In the genomic region with DNA sequence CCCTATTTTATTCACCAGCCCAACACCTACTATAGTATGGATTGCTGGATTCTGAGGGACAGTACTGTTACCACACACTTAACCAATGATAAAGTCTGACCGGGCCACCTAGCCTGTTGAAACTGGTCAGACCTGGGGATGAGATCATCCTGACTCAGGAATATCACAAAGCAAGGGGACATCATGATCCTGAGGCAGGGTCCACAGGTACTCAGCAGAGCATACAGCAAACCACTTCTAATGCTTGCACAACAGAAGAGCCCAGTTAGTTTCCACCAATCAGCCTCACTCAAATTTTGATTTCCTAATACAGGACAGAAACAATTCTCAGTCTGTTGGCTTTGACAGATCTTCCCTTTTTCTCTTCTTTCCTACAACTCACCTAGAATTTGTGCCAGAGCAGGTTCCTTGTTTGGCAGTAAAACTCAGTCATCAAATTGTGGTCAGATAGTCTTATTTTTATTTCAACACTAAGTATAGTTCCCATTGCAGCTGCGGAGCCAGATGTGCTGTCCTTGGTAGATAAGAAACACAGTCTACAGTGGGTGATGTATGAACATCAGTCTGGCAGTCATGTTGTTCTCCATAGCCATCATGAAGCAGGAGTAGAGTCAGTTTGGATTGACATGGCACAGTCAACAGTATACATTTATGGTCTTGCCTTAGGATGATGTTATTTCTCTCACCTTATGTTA, we compare ENCODE assay signal across 1 cellular context.
TF ChIP-seq lines count a peak whose summit lies in the region.

No MANE protein-coding gene starts in this region.

TF ChIP-seq in K562, 482 proteins besides CTCF, POLR2A, EP300 and RAD21 (continued from another document and continues in another):
- no peak for TF ChIP-seq HES1 (IDR thresholded peaks at IDR 0.05; ENCODE audit: low read depth)
- TF ChIP-seq, protein P1, sequence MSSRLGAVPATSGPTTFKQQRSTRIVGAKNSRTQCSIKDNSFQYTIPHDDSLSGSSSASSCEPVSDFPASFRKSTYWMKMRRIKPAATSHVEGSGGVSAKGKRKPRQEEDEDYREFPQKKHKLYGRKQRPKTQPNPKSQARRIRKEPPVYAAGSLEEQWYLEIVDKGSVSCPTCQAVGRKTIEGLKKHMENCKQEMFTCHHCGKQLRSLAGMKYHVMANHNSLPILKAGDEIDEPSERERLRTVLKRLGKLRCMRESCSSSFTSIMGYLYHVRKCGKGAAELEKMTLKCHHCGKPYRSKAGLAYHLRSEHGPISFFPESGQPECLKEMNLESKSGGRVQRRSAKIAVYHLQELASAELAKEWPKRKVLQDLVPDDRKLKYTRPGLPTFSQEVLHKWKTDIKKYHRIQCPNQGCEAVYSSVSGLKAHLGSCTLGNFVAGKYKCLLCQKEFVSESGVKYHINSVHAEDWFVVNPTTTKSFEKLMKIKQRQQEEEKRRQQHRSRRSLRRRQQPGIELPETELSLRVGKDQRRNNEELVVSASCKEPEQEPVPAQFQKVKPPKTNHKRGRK (tag; IDR thresholded peaks at IDR 0.05) = no peak
- no peak for TF ChIP-seq NCOA2 (IDR thresholded peaks at IDR 0.05; ENCODE audit: partially characterized antibody in 2 of 2)
- TF ChIP-seq, protein P2, sequence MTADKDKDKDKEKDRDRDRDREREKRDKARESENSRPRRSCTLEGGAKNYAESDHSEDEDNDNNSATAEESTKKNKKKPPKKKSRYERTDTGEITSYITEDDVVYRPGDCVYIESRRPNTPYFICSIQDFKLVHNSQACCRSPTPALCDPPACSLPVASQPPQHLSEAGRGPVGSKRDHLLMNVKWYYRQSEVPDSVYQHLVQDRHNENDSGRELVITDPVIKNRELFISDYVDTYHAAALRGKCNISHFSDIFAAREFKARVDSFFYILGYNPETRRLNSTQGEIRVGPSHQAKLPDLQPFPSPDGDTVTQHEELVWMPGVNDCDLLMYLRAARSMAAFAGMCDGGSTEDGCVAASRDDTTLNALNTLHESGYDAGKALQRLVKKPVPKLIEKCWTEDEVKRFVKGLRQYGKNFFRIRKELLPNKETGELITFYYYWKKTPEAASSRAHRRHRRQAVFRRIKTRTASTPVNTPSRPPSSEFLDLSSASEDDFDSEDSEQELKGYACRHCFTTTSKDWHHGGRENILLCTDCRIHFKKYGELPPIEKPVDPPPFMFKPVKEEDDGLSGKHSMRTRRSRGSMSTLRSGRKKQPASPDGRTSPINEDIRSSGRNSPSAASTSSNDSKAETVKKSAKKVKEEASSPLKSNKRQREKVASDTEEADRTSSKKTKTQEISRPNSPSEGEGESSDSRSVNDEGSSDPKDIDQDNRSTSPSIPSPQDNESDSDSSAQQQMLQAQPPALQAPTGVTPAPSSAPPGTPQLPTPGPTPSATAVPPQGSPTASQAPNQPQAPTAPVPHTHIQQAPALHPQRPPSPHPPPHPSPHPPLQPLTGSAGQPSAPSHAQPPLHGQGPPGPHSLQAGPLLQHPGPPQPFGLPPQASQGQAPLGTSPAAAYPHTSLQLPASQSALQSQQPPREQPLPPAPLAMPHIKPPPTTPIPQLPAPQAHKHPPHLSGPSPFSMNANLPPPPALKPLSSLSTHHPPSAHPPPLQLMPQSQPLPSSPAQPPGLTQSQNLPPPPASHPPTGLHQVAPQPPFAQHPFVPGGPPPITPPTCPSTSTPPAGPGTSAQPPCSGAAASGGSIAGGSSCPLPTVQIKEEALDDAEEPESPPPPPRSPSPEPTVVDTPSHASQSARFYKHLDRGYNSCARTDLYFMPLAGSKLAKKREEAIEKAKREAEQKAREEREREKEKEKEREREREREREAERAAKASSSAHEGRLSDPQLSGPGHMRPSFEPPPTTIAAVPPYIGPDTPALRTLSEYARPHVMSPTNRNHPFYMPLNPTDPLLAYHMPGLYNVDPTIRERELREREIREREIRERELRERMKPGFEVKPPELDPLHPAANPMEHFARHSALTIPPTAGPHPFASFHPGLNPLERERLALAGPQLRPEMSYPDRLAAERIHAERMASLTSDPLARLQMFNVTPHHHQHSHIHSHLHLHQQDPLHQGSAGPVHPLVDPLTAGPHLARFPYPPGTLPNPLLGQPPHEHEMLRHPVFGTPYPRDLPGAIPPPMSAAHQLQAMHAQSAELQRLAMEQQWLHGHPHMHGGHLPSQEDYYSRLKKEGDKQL (CRISPR knock-in tag; IDR thresholded peaks at IDR 0.05; ENCODE audit: borderline replicate concordance) = no peak
- no peak for TF ChIP-seq ZFX (CRISPR knock-in tag; IDR thresholded peaks at IDR 0.05)
- no peak for TF ChIP-seq GTF3C2 (IDR thresholded peaks at IDR 0.05; ENCODE audit: borderline replicate concordance, extremely low read depth, insufficient read length)
- no peak for TF ChIP-seq TBL1XR1 (IDR thresholded peaks at IDR 0.05; ENCODE audit: low read length in 2 of 2)
- no peak for TF ChIP-seq ZNF232 (CRISPR knock-in tag; IDR thresholded peaks at IDR 0.05)
- no peak for TF ChIP-seq KLF10 (CRISPR knock-in tag; IDR thresholded peaks at IDR 0.05)
- 0 out of 2 replicates have a peak, but pooled peaks have one; percentile 50 for TF ChIP-seq POLR2AphosphoS5 (IDR thresholded peaks at IDR 0.05; ENCODE audit: control insufficient read depth, insufficient read depth, low read depth, low read length)
- no peak for TF ChIP-seq RBM25 (IDR thresholded peaks at IDR 0.05; ENCODE audit: low read depth, low read length, severe bottlenecking)
- TF ChIP-seq NCOR1 (IDR thresholded peaks at IDR 0.05) = peak; percentile 66
- TF ChIP-seq PKNOX1 (IDR thresholded peaks at IDR 0.05) = peak; percentile 59; the same call in 1 of the 2 replicates
- no peak for TF ChIP-seq CBX1 (IDR thresholded peaks at IDR 0.05; ENCODE audit: low read depth)
- peak; percentile 5; the same call in 1 of the 2 replicates for TF ChIP-seq C11orf30 (IDR thresholded peaks at IDR 0.05; ENCODE audit: low read depth)
- TF ChIP-seq PRPF4 (IDR thresholded peaks at IDR 0.05; ENCODE audit: insufficient read depth, low read depth, low read length, poor library complexity, severe bottlenecking) = no peak
- TF ChIP-seq NR0B1 (IDR thresholded peaks at IDR 0.05; ENCODE audit: partially characterized antibody) = no peak
- no peak for TF ChIP-seq POU5F1 (IDR thresholded peaks at IDR 0.05; ENCODE audit: borderline replicate concordance, low read depth, low read length, partially characterized antibody)
- no peak for TF ChIP-seq NR3C1 (CRISPR knock-in tag; IDR thresholded peaks at IDR 0.05)
- no peak for TF ChIP-seq PHB2 (IDR thresholded peaks at IDR 0.05; ENCODE audit: low read depth)
- TF ChIP-seq FOS (IDR thresholded peaks at IDR 0.05; ENCODE audit: extremely low read depth, insufficient read length) = no peak
- TF ChIP-seq RBM39 (optimal IDR thresholded peaks at IDR 0.05; ENCODE audit: low read depth, low read length) = no peak
- TF ChIP-seq CSDE1 (IDR thresholded peaks at IDR 0.05) = no peak
- TF ChIP-seq RFX7 (CRISPR knock-in tag; IDR thresholded peaks at IDR 0.05) = no peak
- 0 out of 2 replicates have a peak, but pooled peaks have one; percentile 64 for TF ChIP-seq ZNF395 (CRISPR knock-in tag; IDR thresholded peaks at IDR 0.05)
- no peak for TF ChIP-seq SIRT6 (IDR thresholded peaks at IDR 0.05; ENCODE audit: low read depth, low read length)
- peak; percentile 36; the same call in 1 of the 2 replicates for TF ChIP-seq FOSL1 (tag; conservative IDR thresholded peaks at IDR 0.05)
- no peak for TF ChIP-seq FOXJ2 (tag; IDR thresholded peaks at IDR 0.05)
- no peak for TF ChIP-seq BRF1 (IDR thresholded peaks at IDR 0.05; ENCODE audit: borderline replicate concordance, extremely low read depth, insufficient read length)
- TF ChIP-seq ZBTB11 (CRISPR knock-in tag; IDR thresholded peaks at IDR 0.05) = 0 out of 6 replicates have a peak, but pooled peaks of 1 of the 3 experiments have one; percentile 20
- peak; percentile 54; the same call in 1 of the 2 replicates for TF ChIP-seq CREM (IDR thresholded peaks at IDR 0.05; ENCODE audit: low read depth)
- no peak for TF ChIP-seq ZC3H8 (IDR thresholded peaks at IDR 0.05)
- TF ChIP-seq, protein P3, sequence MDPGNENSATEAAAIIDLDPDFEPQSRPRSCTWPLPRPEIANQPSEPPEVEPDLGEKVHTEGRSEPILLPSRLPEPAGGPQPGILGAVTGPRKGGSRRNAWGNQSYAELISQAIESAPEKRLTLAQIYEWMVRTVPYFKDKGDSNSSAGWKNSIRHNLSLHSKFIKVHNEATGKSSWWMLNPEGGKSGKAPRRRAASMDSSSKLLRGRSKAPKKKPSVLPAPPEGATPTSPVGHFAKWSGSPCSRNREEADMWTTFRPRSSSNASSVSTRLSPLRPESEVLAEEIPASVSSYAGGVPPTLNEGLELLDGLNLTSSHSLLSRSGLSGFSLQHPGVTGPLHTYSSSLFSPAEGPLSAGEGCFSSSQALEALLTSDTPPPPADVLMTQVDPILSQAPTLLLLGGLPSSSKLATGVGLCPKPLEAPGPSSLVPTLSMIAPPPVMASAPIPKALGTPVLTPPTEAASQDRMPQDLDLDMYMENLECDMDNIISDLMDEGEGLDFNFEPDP (CRISPR knock-in tag; IDR thresholded peaks at IDR 0.05) = no peak
- TF ChIP-seq ZNF766 (CRISPR knock-in tag; conservative IDR thresholded peaks at IDR 0.05) = 0 out of 2 replicates have a peak, but pooled peaks have one; percentile 70
- TF ChIP-seq ZNF316 (IDR thresholded peaks at IDR 0.05) = no peak
- no peak for TF ChIP-seq ETV1 (tag; conservative IDR thresholded peaks at IDR 0.05; ENCODE audit: low read depth)
- no peak for TF ChIP-seq SNRNP70 (optimal IDR thresholded peaks at IDR 0.05; ENCODE audit: low read depth, low read length)
- no peak for TF ChIP-seq ZNF133 (CRISPR knock-in tag; IDR thresholded peaks at IDR 0.05)
